ENCODE assay signal across 8 cellular contexts in the genomic region with DNA sequence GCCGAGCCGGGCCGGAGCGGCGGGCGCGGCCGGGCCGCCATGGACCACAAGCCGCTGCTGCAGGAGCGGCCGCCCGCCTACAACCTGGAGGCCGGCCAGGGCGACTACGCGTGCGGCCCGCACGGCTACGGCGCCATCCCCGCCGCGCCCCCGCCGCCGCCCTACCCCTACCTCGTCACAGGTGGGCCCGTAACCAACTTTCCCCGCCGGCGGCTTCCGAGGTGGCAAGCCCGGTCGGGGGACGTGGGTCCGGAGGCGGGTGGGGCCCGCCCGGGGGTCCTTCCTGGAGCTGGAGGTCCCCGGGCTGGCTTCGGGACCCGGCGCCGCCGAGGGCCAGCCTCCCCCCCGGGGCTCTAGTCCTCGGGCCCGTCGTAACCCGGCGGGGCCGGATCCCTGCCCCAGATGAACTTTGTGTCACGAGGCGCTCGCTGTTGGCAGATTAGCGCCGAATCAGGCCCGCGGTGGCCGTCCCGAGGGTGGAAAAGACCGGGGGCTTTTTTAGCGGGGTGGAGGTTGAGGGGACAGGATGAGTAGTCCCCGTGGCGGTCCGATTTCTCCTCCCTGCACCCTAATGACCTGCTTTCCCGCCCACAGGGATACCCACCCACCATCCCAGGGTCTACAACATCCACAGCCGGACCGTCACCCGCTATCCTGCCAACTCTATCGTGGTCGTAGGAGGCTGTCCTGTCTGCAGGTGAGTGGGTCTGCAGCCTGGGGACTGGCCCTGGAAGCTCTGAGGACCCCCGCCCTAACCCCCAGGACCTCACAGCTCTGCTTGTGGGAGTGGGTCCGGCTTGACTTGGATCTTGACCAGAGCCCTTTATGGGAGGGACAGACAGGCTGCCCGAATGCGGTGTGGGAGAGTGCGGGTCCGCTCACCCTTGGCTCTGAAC. TPM values are rescaled to one million over a fixed set of nuclear protein-coding genes. Genes with fewer than 3 reads are reported as not detected.
DNase-seq lines count a peak whose midpoint lies in the region; ATAC-seq and TF ChIP-seq lines count a peak whose summit lies in the region.

No MANE protein-coding gene starts in this region.

- no peaks in the 10 kb centered on the region for H3K36me3 Mint-ChIP-seq in neural crest cell (ENCODE audit: low read depth)

- H3K27ac Mint-ChIP-seq in neural crest cell (ENCODE audit: unreplicated experiment): peak overlapping the region; percentile 44

- ATAC-seq in GM18909 (IDR thresholded peaks at IDR 0.05; ENCODE audit: poor library complexity, unreplicated experiment) (peak; percentile 18), HG03097 (IDR thresholded peaks at IDR 0.05; ENCODE audit: low FRiP score, unreplicated experiment) (peak; percentile 18)

- H3K4me3 ChIP-seq in AG04449 (ENCODE audit: low read depth, low read length): peak overlapping the region; percentile 83
- H3K4me3 ChIP-seq in WI38 (ENCODE audit: low read depth, low read length): peak overlapping the region; percentile 89
- H3K4me3 ChIP-seq in epithelial cell of proximal tubule (ENCODE audit: low read depth, low read length): peak overlapping the region; percentile 98

- TF ChIP-seq CTCF in AG04449 (IDR thresholded peaks at IDR 0.05; ENCODE audit: insufficient read depth, low read length, missing control alignments): no peak
- no peak for TF ChIP-seq CTCF in WI38 (IDR thresholded peaks at IDR 0.05; ENCODE audit: low read depth, low read length)
- TF ChIP-seq CTCF in epithelial cell of proximal tubule (conservative IDR thresholded peaks at IDR 0.05; ENCODE audit: low read depth, low read length): no peak
- TF ChIP-seq CTCF in neural crest cell (conservative IDR thresholded peaks at IDR 0.05): no peak

- CTCF ChIA-PET in AG04449 (lab: Yijun Ruan, JAX): interaction anchor here (1.4 to 4.2 kb wide), 2 partner anchors 119 to 122 kb away, joined by 3 to 18 read pairs; partner anchors contain the start of gene BAIAP2L1

- H3K4me1 Mint-ChIP-seq in neural crest cell: peaks cover 23% of the 10 kb centered on the region

- peak overlapping the region; percentile 88 for H3K4me3 Mint-ChIP-seq in neural crest cell

- DNase-seq in AG04449 (ENCODE audit: low read depth, low spot score): no peak
- no peak for DNase-seq in epithelial cell of proximal tubule (ENCODE audit: low read depth)
- DNase-seq in neural crest cell (ENCODE audit: low read depth, low spot score): no peak
- no peak for DNase-seq in COR-L47 (lab: John Stamatoyannopoulos, UW)
- DNase-seq in activated effector memory CD4-positive, alpha-beta T cell treated with anti-CD3 and anti-CD28 coated beads, Interleukin-2, amount 50 U/mL, for 16 hours: no peak

- no peaks in the 10 kb centered on the region for H3K27me3 Mint-ChIP-seq in neural crest cell (ENCODE audit: low read depth)

- H3K9me3 Mint-ChIP-seq in neural crest cell: no peaks in the 10 kb centered on the region

- POLR2A ChIA-PET in AG04449 (lab: Yijun Ruan, JAX): no interaction called here

RNA-seq across cellular contexts. Expression of gene BRI3, which starts 0.5 kb away (rescaled TPM):
- total RNA-seq in epithelial cell of proximal tubule: 20.0 and 41.9 TPM in 2 replicates
- 112 and 119 TPM in 2 replicates for total RNA-seq in neural crest cell

RNA-seq across cellular contexts. Expression of gene TECPR1, which starts 30.0 kb away (rescaled TPM):
- 13.2 and 16.7 TPM in 2 replicates for total RNA-seq in epithelial cell of proximal tubule
- total RNA-seq in neural crest cell: 30.3 and 35.2 TPM in 2 replicates
